In genomic region chr7:97937389-97937788, GRCh38 we compare ENCODE assay signal across 18 cellular contexts. TPM values are rescaled to one million over a fixed set of nuclear protein-coding genes. Genes with fewer than 3 reads are reported as not detected.
"Had no signal": no experiment of that assay in that cellular context is flagged by ENCODE, and none has a peak within 500 bp of the region (broad histone marks: within the 10 kb centered on the region; RNA-seq: fewer than 3 reads in every experiment).

No MANE protein-coding gene starts in this region.

RNA-seq across cellular contexts. Expression of gene OCM2, which starts 52.6 kb away (rescaled TPM):
- total RNA-seq: activated B cell treated with CpG ODN at 0.5 μM for 24 hours; activated CD8-positive, alpha-beta T cell treated with anti-CD3 and anti-CD28 coated beads for 36 hours; activated T-cell treated with anti-CD3 and anti-CD28 coated beads, Interleukin-2, amount 50 U/mL, for 4 hours; activated T-helper 17 cell treated with anti-CD3 and anti-CD28 coated beads, Interleukin-2, amount 50 U/mL, for 72 hours; astrocyte; chondrocyte; colonic mucosa; dermis microvascular lymphatic vessel endothelial cell; endothelial cell of umbilical vein; esophagus squamous epithelium; fibroblast of lung; fibroblast of villous mesenchyme; gastroesophageal sphincter; glomerular endothelial cell; heart right ventricle; hepatocyte had no signal
- polyA plus RNA-seq: adipose tissue, endothelial cell of umbilical vein, esophagus, fibroblast of lung, heart right ventricle, hepatocyte had no signal
